ENCODE assay signal across 23 cellular contexts in the genomic region with DNA sequence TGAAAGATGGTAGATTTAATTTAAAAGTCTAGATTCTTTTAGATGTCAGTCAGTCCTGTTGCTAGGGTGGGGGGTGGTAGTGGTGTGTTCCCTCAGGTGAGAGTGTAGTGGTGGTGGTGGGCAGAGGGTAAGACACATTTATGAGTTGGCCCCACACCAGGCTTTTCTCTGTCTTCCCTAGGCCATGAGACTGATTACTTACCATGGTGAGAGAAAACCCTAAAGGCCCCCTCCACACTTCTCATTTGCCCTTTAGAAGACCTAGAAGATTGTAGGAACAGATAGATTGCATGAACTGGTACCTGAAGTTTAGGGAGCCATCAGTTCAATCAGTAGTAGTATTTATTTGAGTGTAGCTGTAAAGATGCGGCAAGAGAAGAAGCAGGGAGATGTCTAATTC.
"Had no signal": no experiment of that assay in that cellular context is flagged by ENCODE, and none has a peak within 500 bp of the region (broad histone marks: within the 10 kb centered on the region; RNA-seq: fewer than 3 reads in every experiment).

No MANE protein-coding gene starts in this region.

- H3K4me1 ChIP-seq: colonic mucosa had no signal

- DNase-seq: activated CD4-positive, alpha-beta memory T cell treated with anti-CD3 and anti-CD28 coated beads, Interleukin-2, amount 10 ng/mL, durations not matched to agents 7 days and 5 days; activated CD4-positive, alpha-beta T cell treated with anti-CD3 and anti-CD28 coated beads for 48 hours; activated CD4-positive, CD25-positive, alpha-beta regulatory T cell; activated CD8-positive, alpha-beta memory T cell treated with anti-CD3 and anti-CD28 coated beads, Interleukin-2, amount 10 ng/mL, durations not matched to agents 7 days and 5 days; activated naive CD4-positive, alpha-beta T cell treated with Interleukin-2 at 50 U/mL for 16 hours; activated naive CD8-positive, alpha-beta T cell treated with anti-CD3 and anti-CD28 coated beads, Interleukin-2, amount 10 ng/mL, durations not matched to agents 7 days and 5 days; brain microvascular endothelial cell; central memory CD4-positive, alpha-beta T cell; colonic mucosa; endodermal cell; erythroblast; foreskin melanocyte; glutamatergic neuron; hypothalamus; midbrain; ovary; stimulated activated CD4-positive, alpha-beta T cell treated with anti-CD3 and anti-CD28 coated beads, Interleukin-4, amount 100 ng/mL, for 4 hours; thyroid gland had no signal

- H3K27ac ChIP-seq: brain microvascular endothelial cell, colonic mucosa, neural progenitor cell, ovary, thyroid gland had no signal

- H3K4me3 ChIP-seq: colonic mucosa, neural progenitor cell, ovary, thyroid gland had no signal

- H2AFZ ChIP-seq: neural progenitor cell had no signal

- ATAC-seq: activated CD8-positive, alpha-beta memory T cell treated with anti-CD3 and anti-CD28 coated beads, Interleukin-2, amount 10 ng/mL, durations not matched to agents 7 days and 5 days; sciatic nerve; stimulated activated memory B cell treated with anti-CD40 and anti-IgM and Interleukin-4, amounts not matched to agents 10 μg/mL and 1 μg/mL and 100 μg/mL, for 72 hours had no signal

- H3K27me3 Mint-ChIP-seq: activated CD4-positive, alpha-beta memory T cell treated with anti-CD3 and anti-CD28 coated beads, Interleukin-2, amount 10 ng/mL, durations not matched to agents 7 days and 5 days; activated CD8-positive, alpha-beta memory T cell treated with anti-CD3 and anti-CD28 coated beads, Interleukin-2, amount 10 ng/mL, durations not matched to agents 7 days and 5 days; activated naive CD8-positive, alpha-beta T cell treated with anti-CD3 and anti-CD28 coated beads, Interleukin-2, amount 10 ng/mL, durations not matched to agents 7 days and 5 days had no signal

- H3K9me3 ChIP-seq: colonic mucosa, ovary, thyroid gland had no signal

- H3K4me3 Mint-ChIP-seq: activated CD4-positive, alpha-beta memory T cell treated with anti-CD3 and anti-CD28 coated beads, Interleukin-2, amount 10 ng/mL, durations not matched to agents 7 days and 5 days; activated CD8-positive, alpha-beta memory T cell treated with anti-CD3 and anti-CD28 coated beads, Interleukin-2, amount 10 ng/mL, durations not matched to agents 7 days and 5 days; activated naive CD8-positive, alpha-beta T cell treated with anti-CD3 and anti-CD28 coated beads, Interleukin-2, amount 10 ng/mL, durations not matched to agents 7 days and 5 days; endodermal cell; neural progenitor cell; stimulated activated memory B cell treated with anti-CD40 and anti-IgM and Interleukin-4, amounts not matched to agents 10 μg/mL and 1 μg/mL and 100 μg/mL, for 72 hours had no signal

- H3K27me3 ChIP-seq: brain microvascular endothelial cell, colonic mucosa, neural progenitor cell, ovary, thyroid gland had no signal

- H3K4me2 ChIP-seq: neural progenitor cell had no signal

- H3K9me3 Mint-ChIP-seq: activated CD4-positive, alpha-beta memory T cell treated with anti-CD3 and anti-CD28 coated beads, Interleukin-2, amount 10 ng/mL, durations not matched to agents 7 days and 5 days; activated T-helper 2 cell treated with anti-CD3 and anti-CD28 coated beads, Interferon-gamma antibody, Interleukin-2, Interleukin-4, amounts not matched to agents 10 μg/mL and 5 μg/mL and 100 μg/mL, durations not matched to agents 14 hours and 24 hours and 36 hours; endodermal cell; stimulated activated memory B cell treated with anti-CD40 and anti-IgM and Interleukin-4, amounts not matched to agents 10 μg/mL and 1 μg/mL and 100 μg/mL, for 72 hours had no signal

- H3K9ac ChIP-seq: neural progenitor cell had no signal

- FAIRE-seq: keratinocyte had no signal

- H3K36me3 ChIP-seq: colonic mucosa, neural progenitor cell, ovary, thyroid gland had no signal

- H3K27ac Mint-ChIP-seq: activated CD4-positive, alpha-beta memory T cell treated with anti-CD3 and anti-CD28 coated beads, Interleukin-2, amount 10 ng/mL, durations not matched to agents 7 days and 5 days; activated CD8-positive, alpha-beta memory T cell treated with anti-CD3 and anti-CD28 coated beads, Interleukin-2, amount 10 ng/mL, durations not matched to agents 7 days and 5 days; activated naive CD8-positive, alpha-beta T cell treated with anti-CD3 and anti-CD28 coated beads, Interleukin-2, amount 10 ng/mL, durations not matched to agents 7 days and 5 days; activated T-helper 2 cell treated with anti-CD3 and anti-CD28 coated beads, Interferon-gamma antibody, Interleukin-2, Interleukin-4, amounts not matched to agents 10 μg/mL and 5 μg/mL and 100 μg/mL, durations not matched to agents 14 hours and 24 hours and 36 hours; endodermal cell; neural progenitor cell; stimulated activated memory B cell treated with anti-CD40 and anti-IgM and Interleukin-4, amounts not matched to agents 10 μg/mL and 1 μg/mL and 100 μg/mL, for 72 hours had no signal
